Comparison of ENCODE assay signal across 1 cellular context in genomic region chr12:47779943-47780504, GRCh38.
TF ChIP-seq lines count a peak whose summit lies in the region.

No MANE protein-coding gene starts in this region.

TF ChIP-seq in WTC11, 78 proteins besides CTCF, POLR2A, EP300 and RAD21 (continued from another document):
- TF ChIP-seq E2F1 (CRISPR knock-in tag; IDR thresholded peaks at IDR 0.05): no peak
- TF ChIP-seq NR3C1 (CRISPR knock-in tag; conservative IDR thresholded peaks at IDR 0.05; ENCODE audit: low read depth): no peak
